Comparison of ENCODE assay signal across 1 cellular context in the genomic region with DNA sequence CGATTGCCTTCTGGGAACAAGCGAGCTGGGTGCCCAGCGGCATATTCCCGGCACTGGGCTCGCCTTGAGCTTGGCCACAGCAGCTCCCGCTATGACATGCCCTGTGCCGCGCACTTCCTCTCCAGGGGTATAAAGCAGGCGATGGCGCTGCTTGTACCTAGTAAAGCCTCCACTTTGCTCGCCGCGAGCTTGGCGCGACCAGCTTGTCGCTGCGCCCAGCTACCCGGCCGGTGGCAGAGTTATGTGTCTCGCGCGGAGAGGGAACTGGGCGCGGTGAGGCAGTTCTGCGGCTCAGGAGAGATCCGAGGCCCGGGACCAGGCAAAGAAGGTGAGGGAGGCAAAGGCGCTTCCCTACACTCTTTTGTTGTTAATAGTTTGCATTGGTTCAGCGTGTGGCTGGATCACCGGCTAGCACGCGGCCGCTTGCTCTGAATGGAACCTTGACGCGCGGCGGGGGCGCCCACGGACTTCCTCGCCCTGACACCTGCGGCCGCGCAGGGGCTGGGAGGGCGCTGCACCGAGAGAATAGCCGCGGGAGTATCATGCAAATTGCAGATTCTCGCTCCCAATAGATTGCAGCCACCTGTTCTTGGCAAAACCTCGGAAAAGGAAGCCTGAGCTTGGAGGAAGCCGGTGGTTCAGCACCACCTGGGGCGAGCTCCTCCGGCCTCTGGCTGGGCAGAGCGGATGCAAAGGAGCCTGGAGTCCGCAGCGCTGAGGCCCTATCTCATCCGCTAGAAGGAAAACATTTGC.
TF ChIP-seq lines count a peak whose summit lies in the region.

No MANE protein-coding gene starts in this region.

TF ChIP-seq in WTC11, 78 proteins besides CTCF, POLR2A, EP300 and RAD21 (continued from another document):
- TF ChIP-seq ELF4 (CRISPR knock-in tag; IDR thresholded peaks at IDR 0.05; ENCODE audit: low read depth), result peak; percentile 82; the same call in 1 of the 2 replicates
- TF ChIP-seq, protein P1, sequence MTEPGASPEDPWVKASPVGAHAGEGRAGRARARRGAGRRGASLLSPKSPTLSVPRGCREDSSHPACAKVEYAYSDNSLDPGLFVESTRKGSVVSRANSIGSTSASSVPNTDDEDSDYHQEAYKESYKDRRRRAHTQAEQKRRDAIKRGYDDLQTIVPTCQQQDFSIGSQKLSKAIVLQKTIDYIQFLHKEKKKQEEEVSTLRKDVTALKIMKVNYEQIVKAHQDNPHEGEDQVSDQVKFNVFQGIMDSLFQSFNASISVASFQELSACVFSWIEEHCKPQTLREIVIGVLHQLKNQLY (CRISPR knock-in tag; IDR thresholded peaks at IDR 0.05), result 0 out of 2 replicates have a peak, but pooled peaks have one; percentile 79
- TF ChIP-seq ZNF263 (CRISPR knock-in tag; IDR thresholded peaks at IDR 0.05; ENCODE audit: low read depth), result peak; percentile 55; the same call in 1 of the 2 replicates
- TF ChIP-seq, protein P2, sequence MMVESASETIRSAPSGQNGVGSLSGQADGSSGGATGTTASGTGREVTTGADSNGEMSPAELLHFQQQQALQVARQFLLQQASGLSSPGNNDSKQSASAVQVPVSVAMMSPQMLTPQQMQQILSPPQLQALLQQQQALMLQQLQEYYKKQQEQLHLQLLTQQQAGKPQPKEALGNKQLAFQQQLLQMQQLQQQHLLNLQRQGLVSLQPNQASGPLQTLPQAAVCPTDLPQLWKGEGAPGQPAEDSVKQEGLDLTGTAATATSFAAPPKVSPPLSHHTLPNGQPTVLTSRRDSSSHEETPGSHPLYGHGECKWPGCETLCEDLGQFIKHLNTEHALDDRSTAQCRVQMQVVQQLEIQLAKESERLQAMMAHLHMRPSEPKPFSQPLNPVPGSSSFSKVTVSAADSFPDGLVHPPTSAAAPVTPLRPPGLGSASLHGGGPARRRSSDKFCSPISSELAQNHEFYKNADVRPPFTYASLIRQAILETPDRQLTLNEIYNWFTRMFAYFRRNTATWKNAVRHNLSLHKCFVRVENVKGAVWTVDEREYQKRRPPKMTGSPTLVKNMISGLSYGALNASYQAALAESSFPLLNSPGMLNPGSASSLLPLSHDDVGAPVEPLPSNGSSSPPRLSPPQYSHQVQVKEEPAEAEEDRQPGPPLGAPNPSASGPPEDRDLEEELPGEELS (CRISPR knock-in tag; IDR thresholded peaks at IDR 0.05), result peak; percentile 35; the same call in 1 of the 2 replicates
- TF ChIP-seq, protein P3, sequence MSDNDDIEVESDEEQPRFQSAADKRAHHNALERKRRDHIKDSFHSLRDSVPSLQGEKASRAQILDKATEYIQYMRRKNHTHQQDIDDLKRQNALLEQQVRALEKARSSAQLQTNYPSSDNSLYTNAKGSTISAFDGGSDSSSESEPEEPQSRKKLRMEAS (CRISPR knock-in tag; IDR thresholded peaks at IDR 0.05), result peak; percentile 92
- peak; percentile 81 for TF ChIP-seq FOXP1 (CRISPR knock-in tag; IDR thresholded peaks at IDR 0.05; ENCODE audit: borderline replicate concordance)
- TF ChIP-seq ZNF423 (CRISPR knock-in tag; IDR thresholded peaks at IDR 0.05), result peak; percentile 90
- peak; percentile 82 for TF ChIP-seq CREM (CRISPR knock-in tag; IDR thresholded peaks at IDR 0.05)
- no peak for TF ChIP-seq GABPB1 (CRISPR knock-in tag; IDR thresholded peaks at IDR 0.05)
- TF ChIP-seq MYBL2 (CRISPR knock-in tag; IDR thresholded peaks at IDR 0.05), result peak; percentile 78; the same call in 1 of the 2 replicates
- TF ChIP-seq, protein P4, sequence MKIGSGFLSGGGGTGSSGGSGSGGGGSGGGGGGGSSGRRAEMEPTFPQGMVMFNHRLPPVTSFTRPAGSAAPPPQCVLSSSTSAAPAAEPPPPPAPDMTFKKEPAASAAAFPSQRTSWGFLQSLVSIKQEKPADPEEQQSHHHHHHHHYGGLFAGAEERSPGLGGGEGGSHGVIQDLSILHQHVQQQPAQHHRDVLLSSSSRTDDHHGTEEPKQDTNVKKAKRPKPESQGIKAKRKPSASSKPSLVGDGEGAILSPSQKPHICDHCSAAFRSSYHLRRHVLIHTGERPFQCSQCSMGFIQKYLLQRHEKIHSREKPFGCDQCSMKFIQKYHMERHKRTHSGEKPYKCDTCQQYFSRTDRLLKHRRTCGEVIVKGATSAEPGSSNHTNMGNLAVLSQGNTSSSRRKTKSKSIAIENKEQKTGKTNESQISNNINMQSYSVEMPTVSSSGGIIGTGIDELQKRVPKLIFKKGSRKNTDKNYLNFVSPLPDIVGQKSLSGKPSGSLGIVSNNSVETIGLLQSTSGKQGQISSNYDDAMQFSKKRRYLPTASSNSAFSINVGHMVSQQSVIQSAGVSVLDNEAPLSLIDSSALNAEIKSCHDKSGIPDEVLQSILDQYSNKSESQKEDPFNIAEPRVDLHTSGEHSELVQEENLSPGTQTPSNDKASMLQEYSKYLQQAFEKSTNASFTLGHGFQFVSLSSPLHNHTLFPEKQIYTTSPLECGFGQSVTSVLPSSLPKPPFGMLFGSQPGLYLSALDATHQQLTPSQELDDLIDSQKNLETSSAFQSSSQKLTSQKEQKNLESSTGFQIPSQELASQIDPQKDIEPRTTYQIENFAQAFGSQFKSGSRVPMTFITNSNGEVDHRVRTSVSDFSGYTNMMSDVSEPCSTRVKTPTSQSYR (CRISPR knock-in tag; IDR thresholded peaks at IDR 0.05), result peak; percentile 65; the same call in 1 of the 2 replicates
- TF ChIP-seq CBFB (CRISPR knock-in tag; IDR thresholded peaks at IDR 0.05; ENCODE audit: low read depth), result no peak
- TF ChIP-seq, protein P5, sequence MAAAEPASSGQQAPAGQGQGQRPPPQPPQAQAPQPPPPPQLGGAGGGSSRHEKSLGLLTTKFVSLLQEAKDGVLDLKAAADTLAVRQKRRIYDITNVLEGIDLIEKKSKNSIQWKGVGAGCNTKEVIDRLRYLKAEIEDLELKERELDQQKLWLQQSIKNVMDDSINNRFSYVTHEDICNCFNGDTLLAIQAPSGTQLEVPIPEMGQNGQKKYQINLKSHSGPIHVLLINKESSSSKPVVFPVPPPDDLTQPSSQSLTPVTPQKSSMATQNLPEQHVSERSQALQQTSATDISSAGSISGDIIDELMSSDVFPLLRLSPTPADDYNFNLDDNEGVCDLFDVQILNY (CRISPR knock-in tag; IDR thresholded peaks at IDR 0.05), result peak; percentile 73; the same call in 1 of the 2 replicates
- TF ChIP-seq, protein P6, sequence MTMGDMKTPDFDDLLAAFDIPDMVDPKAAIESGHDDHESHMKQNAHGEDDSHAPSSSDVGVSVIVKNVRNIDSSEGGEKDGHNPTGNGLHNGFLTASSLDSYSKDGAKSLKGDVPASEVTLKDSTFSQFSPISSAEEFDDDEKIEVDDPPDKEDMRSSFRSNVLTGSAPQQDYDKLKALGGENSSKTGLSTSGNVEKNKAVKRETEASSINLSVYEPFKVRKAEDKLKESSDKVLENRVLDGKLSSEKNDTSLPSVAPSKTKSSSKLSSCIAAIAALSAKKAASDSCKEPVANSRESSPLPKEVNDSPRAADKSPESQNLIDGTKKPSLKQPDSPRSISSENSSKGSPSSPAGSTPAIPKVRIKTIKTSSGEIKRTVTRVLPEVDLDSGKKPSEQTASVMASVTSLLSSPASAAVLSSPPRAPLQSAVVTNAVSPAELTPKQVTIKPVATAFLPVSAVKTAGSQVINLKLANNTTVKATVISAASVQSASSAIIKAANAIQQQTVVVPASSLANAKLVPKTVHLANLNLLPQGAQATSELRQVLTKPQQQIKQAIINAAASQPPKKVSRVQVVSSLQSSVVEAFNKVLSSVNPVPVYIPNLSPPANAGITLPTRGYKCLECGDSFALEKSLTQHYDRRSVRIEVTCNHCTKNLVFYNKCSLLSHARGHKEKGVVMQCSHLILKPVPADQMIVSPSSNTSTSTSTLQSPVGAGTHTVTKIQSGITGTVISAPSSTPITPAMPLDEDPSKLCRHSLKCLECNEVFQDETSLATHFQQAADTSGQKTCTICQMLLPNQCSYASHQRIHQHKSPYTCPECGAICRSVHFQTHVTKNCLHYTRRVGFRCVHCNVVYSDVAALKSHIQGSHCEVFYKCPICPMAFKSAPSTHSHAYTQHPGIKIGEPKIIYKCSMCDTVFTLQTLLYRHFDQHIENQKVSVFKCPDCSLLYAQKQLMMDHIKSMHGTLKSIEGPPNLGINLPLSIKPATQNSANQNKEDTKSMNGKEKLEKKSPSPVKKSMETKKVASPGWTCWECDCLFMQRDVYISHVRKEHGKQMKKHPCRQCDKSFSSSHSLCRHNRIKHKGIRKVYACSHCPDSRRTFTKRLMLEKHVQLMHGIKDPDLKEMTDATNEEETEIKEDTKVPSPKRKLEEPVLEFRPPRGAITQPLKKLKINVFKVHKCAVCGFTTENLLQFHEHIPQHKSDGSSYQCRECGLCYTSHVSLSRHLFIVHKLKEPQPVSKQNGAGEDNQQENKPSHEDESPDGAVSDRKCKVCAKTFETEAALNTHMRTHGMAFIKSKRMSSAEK (CRISPR knock-in tag; IDR thresholded peaks at IDR 0.05; ENCODE audit: borderline replicate concordance), result no peak
- TF ChIP-seq CREB1 (CRISPR knock-in tag; IDR thresholded peaks at IDR 0.05), result 0 out of 2 replicates have a peak, but pooled peaks have one; percentile 21
- TF ChIP-seq, protein P7, sequence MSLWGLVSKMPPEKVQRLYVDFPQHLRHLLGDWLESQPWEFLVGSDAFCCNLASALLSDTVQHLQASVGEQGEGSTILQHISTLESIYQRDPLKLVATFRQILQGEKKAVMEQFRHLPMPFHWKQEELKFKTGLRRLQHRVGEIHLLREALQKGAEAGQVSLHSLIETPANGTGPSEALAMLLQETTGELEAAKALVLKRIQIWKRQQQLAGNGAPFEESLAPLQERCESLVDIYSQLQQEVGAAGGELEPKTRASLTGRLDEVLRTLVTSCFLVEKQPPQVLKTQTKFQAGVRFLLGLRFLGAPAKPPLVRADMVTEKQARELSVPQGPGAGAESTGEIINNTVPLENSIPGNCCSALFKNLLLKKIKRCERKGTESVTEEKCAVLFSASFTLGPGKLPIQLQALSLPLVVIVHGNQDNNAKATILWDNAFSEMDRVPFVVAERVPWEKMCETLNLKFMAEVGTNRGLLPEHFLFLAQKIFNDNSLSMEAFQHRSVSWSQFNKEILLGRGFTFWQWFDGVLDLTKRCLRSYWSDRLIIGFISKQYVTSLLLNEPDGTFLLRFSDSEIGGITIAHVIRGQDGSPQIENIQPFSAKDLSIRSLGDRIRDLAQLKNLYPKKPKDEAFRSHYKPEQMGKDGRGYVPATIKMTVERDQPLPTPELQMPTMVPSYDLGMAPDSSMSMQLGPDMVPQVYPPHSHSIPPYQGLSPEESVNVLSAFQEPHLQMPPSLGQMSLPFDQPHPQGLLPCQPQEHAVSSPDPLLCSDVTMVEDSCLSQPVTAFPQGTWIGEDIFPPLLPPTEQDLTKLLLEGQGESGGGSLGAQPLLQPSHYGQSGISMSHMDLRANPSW (CRISPR knock-in tag; conservative IDR thresholded peaks at IDR 0.05; ENCODE audit: low read depth), result 0 out of 2 replicates have a peak, but pooled peaks have one; percentile 48
- no peak for TF ChIP-seq RELA (CRISPR knock-in tag; IDR thresholded peaks at IDR 0.05; ENCODE audit: borderline replicate concordance)
- TF ChIP-seq, protein P8, sequence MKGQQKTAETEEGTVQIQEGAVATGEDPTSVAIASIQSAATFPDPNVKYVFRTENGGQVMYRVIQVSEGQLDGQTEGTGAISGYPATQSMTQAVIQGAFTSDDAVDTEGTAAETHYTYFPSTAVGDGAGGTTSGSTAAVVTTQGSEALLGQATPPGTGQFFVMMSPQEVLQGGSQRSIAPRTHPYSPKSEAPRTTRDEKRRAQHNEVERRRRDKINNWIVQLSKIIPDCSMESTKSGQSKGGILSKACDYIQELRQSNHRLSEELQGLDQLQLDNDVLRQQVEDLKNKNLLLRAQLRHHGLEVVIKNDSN (CRISPR knock-in tag; IDR thresholded peaks at IDR 0.05), result peak; percentile 15; the same call in 1 of the 2 replicates
- TF ChIP-seq, protein P9, sequence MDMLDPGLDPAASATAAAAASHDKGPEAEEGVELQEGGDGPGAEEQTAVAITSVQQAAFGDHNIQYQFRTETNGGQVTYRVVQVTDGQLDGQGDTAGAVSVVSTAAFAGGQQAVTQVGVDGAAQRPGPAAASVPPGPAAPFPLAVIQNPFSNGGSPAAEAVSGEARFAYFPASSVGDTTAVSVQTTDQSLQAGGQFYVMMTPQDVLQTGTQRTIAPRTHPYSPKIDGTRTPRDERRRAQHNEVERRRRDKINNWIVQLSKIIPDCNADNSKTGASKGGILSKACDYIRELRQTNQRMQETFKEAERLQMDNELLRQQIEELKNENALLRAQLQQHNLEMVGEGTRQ (CRISPR knock-in tag; IDR thresholded peaks at IDR 0.05), result 0 out of 2 replicates have a peak, but pooled peaks have one; percentile 4
